In genomic region chr4:170111100-170111499, GRCh38 we compare ENCODE assay signal across 1 cellular context.
TF ChIP-seq lines count a peak whose summit lies in the region.

No MANE protein-coding gene starts in this region.

TF ChIP-seq in WTC11, 78 proteins besides CTCF, POLR2A, EP300 and RAD21 (continued from another document):
- TF ChIP-seq ZNF281 (CRISPR knock-in tag; IDR thresholded peaks at IDR 0.05) (no peak), ZNF423 (CRISPR knock-in tag; IDR thresholded peaks at IDR 0.05) (no peak), ZNF121 (CRISPR knock-in tag; IDR thresholded peaks at IDR 0.05) (no peak), NFE2L1 (CRISPR knock-in tag; IDR thresholded peaks at IDR 0.05) (no peak), NR3C1 (CRISPR knock-in tag; conservative IDR thresholded peaks at IDR 0.05; ENCODE audit: low read depth) (no peak), EMX1 (CRISPR knock-in tag; IDR thresholded peaks at IDR 0.05) (no peak)
- TF ChIP-seq, protein P1, sequence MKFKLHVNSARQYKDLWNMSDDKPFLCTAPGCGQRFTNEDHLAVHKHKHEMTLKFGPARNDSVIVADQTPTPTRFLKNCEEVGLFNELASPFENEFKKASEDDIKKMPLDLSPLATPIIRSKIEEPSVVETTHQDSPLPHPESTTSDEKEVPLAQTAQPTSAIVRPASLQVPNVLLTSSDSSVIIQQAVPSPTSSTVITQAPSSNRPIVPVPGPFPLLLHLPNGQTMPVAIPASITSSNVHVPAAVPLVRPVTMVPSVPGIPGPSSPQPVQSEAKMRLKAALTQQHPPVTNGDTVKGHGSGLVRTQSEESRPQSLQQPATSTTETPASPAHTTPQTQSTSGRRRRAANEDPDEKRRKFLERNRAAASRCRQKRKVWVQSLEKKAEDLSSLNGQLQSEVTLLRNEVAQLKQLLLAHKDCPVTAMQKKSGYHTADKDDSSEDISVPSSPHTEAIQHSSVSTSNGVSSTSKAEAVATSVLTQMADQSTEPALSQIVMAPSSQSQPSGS (CRISPR knock-in tag; IDR thresholded peaks at IDR 0.05; ENCODE audit: borderline replicate concordance, low read depth): no peak
